In the genomic region with DNA sequence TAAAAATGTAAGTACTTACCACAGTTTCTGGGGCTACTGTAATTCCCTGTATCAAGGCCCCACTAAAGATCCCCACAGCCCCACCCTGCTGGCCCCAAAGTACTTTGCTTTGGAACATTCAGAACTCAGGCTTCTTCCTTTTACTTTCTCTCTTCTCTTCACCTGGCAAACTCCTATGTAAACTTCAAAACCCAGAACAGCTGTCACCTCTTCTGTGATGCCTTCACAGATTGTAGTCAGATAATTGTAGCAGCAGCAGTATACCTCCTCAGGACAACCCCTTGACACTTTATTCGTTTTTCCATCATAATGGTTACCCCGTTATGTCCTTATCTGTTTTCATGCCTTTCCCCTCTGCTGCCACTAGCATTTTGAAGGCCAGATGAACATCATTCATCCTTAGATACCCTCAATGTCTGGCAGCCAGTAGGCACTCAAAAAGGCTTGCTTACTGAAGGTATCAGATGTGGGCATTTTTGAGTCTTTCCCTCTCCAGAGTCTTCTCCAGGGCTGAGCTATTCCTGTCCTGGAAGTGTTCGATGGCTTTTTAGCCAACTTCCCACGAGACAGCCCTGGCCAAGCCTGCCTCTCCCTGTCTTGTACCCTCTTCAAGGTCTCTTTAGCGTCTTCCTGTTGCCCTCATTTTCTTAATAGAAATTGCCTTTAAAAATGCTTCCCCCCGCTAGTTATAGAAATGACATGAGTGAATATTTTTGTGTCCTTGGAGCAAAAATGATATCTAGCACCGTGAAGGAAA, we compare ENCODE assay signal across 14 cellular contexts. TPM values are rescaled to one million over a fixed set of nuclear protein-coding genes. Genes with fewer than 3 reads are reported as not detected.
DNase-seq lines count a peak whose midpoint lies in the region; ATAC-seq and TF ChIP-seq lines count a peak whose summit lies in the region.
"Had no signal": no experiment of that assay in that cellular context is flagged by ENCODE, and none has a peak within 500 bp of the region (broad histone marks: within the 10 kb centered on the region; RNA-seq: fewer than 3 reads in every experiment).

No MANE protein-coding gene starts in this region.

- H3K4me1 Mint-ChIP-seq in activated T-helper 17 cell treated with anti-CD3 and anti-CD28 coated beads, Interleukin-2, amount 50 U/mL, for 72 hours = peaks cover 8% of the 10 kb centered on the region

- H3K9me3 ChIP-seq in HEK293 (ENCODE audit: control insufficient read depth, insufficient read depth, low read depth, low read length) (no peaks in the 10 kb centered on the region), right atrium auricular region (no peaks in the 10 kb centered on the region), skeletal muscle tissue (ENCODE audit: control insufficient read depth in 3 of 3, low read length in 3 of 3) (no peaks in the 10 kb centered on the region)

- no peak overlapping the region for H3K4me3 Mint-ChIP-seq in activated T-helper 17 cell treated with anti-CD3 and anti-CD28 coated beads, Interleukin-2, amount 50 U/mL, for 72 hours
- H3K4me3 Mint-ChIP-seq: B cell; CD4-positive, alpha-beta T cell had no signal

- H3K36me3 ChIP-seq in HEK293 (ENCODE audit: control insufficient read depth in 2 of 2, insufficient read depth in 1 of 2, low read length in 2 of 2) = peaks cover 0 to 6% of the 10 kb centered on the region in 2 experiments; a peak in 2 of 3 replicates
- H3K36me3 ChIP-seq in right atrium auricular region = no peaks in the 10 kb centered on the region
- H3K36me3 ChIP-seq in skeletal muscle tissue (ENCODE audit: control insufficient read depth in 3 of 3, insufficient read depth in 3 of 3, low read length in 3 of 3) = peaks cover 0 to 5% (median 3%) of the 10 kb centered on the region in 3 donors

- ATAC-seq in activated T-helper 17 cell treated with anti-CD3 and anti-CD28 coated beads, Interleukin-2, amount 50 U/mL, for 72 hours (replicated peaks) = no peak
- ATAC-seq in HG03039 (IDR thresholded peaks at IDR 0.05; ENCODE audit: unreplicated experiment) (no peak), HG03045 (IDR thresholded peaks at IDR 0.05; ENCODE audit: unreplicated experiment) (no peak)
- ATAC-seq: GM12878 had no signal

- no peaks in the 10 kb centered on the region for H3K4me1 ChIP-seq in HEK293 (ENCODE audit: control insufficient read depth, insufficient read depth, low read length)
- peaks cover 0 to 23% of the 10 kb centered on the region in 2 donors for H3K4me1 ChIP-seq in right atrium auricular region
- H3K4me1 ChIP-seq in skeletal muscle tissue (ENCODE audit: control insufficient read depth in 3 of 3, insufficient read depth in 3 of 3, low read length in 3 of 3) = peaks cover 14 to 32% (median 24%) of the 10 kb centered on the region in 3 donors

- H3K27ac ChIP-seq in HEK293 (ENCODE audit: extremely low read depth, low read depth, low read length) (no peak overlapping the region), right atrium auricular region (peak overlapping the region; percentile 62 to 70), skeletal muscle tissue (ENCODE audit: low read depth, low read length) (peak overlapping the region; percentile 75)

- no peak for DNase-seq in right atrium auricular region (ENCODE audit: low spot score)
- no peak for DNase-seq in stimulated activated CD4-positive, alpha-beta T cell treated with anti-CD3 and anti-CD28 coated beads, Interleukin-1b, Interleukin-23, amount 100 ng/mL, for 48 hours
- DNase-seq: Calu3; CD4-positive, alpha-beta T cell; DMS79; HCEC 1CT had no signal

- H3K4me3 ChIP-seq in HEK293 (ENCODE audit: low read depth, low read length) = no peak overlapping the region
- no peak overlapping the region for H3K4me3 ChIP-seq in right atrium auricular region
- H3K4me3 ChIP-seq in skeletal muscle tissue (ENCODE audit: low read length in 3 of 3) = no peak overlapping the region
- H3K4me3 ChIP-seq: GM12878 had no signal

- no peaks in the 10 kb centered on the region for H3K27me3 Mint-ChIP-seq in activated T-helper 17 cell treated with anti-CD3 and anti-CD28 coated beads, Interleukin-2, amount 50 U/mL, for 72 hours
- H3K27me3 Mint-ChIP-seq: B cell; CD4-positive, alpha-beta T cell had no signal

- H3K27me3 ChIP-seq in right atrium auricular region (no peaks in the 10 kb centered on the region), skeletal muscle tissue (ENCODE audit: control insufficient read depth in 3 of 3, insufficient read depth in 3 of 3, low read length in 3 of 3) (no peaks in the 10 kb centered on the region)

- H3K36me3 Mint-ChIP-seq in activated T-helper 17 cell treated with anti-CD3 and anti-CD28 coated beads, Interleukin-2, amount 50 U/mL, for 72 hours (ENCODE audit: low read depth) = peaks cover 32% of the 10 kb centered on the region

- H3K27ac Mint-ChIP-seq in activated T-helper 17 cell treated with anti-CD3 and anti-CD28 coated beads, Interleukin-2, amount 50 U/mL, for 72 hours = peak overlapping the region; percentile 78
- H3K27ac Mint-ChIP-seq: B cell; CD4-positive, alpha-beta T cell had no signal

- peak overlapping the region in 1 of 3 donors; percentile 64 for H3K9ac ChIP-seq in skeletal muscle tissue (ENCODE audit: low read depth in 1 of 3, low read length in 3 of 3)

- no peak for TF ChIP-seq CTCF in HEK293 (tag by site-specific recombination; IDR thresholded peaks at IDR 0.05)
- TF ChIP-seq CTCF in right atrium auricular region (IDR thresholded peaks at IDR 0.05) = no peak

- no peaks in the 10 kb centered on the region for H3K9me3 Mint-ChIP-seq in activated T-helper 17 cell treated with anti-CD3 and anti-CD28 coated beads, Interleukin-2, amount 50 U/mL, for 72 hours
- H3K9me3 Mint-ChIP-seq: CD4-positive, alpha-beta T cell had no signal

- POLR2A ChIA-PET in HEK293 (lab: Yijun Ruan, JAX) = no interaction called here

- CTCF ChIA-PET in HEK293 (lab: Yijun Ruan, JAX) = no interaction called here

TF ChIP-seq in HEK293, 187 proteins besides CTCF, POLR2A, EP300 and RAD21:
- TF ChIP-seq ZNF76 (tag by site-specific recombination; IDR thresholded peaks at IDR 0.05; ENCODE audit: borderline replicate concordance, low read depth) = no peak
- TF ChIP-seq ZNF221 (tag by site-specific recombination; IDR thresholded peaks at IDR 0.05; ENCODE audit: borderline replicate concordance) = no peak
- TF ChIP-seq ZFP3 (tag by site-specific recombination; IDR thresholded peaks at IDR 0.05; ENCODE audit: low read depth) = peak; percentile 91
- no peak for TF ChIP-seq ZNF843 (tag by site-specific recombination; IDR thresholded peaks at IDR 0.05)

RNA-seq across cellular contexts. Expression of a gene that starts 7.4 kb away (rescaled TPM):
- total RNA-seq in activated T-helper 17 cell treated with anti-CD3 and anti-CD28 coated beads, Interleukin-2, amount 50 U/mL, for 72 hours = 10 to 100 TPM; 18.5 to 21.5 TPM
- 10 to 100 TPM; 38.2 to 43.0 TPM for total RNA-seq in right atrium auricular region
- total RNA-seq in skeletal muscle tissue = 4.2 TPM

RNA-seq across cellular contexts. Expression of a gene that starts 30.9 kb away (rescaled TPM):
- total RNA-seq in activated T-helper 17 cell treated with anti-CD3 and anti-CD28 coated beads, Interleukin-2, amount 50 U/mL, for 72 hours = 10 to 100 TPM; 23.2 to 28.4 TPM
- total RNA-seq in right atrium auricular region (10 to 100 TPM; 17.1 to 18.8 TPM), skeletal muscle tissue (8.4 TPM)

RNA-seq across cellular contexts. Expression of a gene that starts 37.9 kb away (rescaled TPM):
- not detected for total RNA-seq in activated T-helper 17 cell treated with anti-CD3 and anti-CD28 coated beads, Interleukin-2, amount 50 U/mL, for 72 hours
- total RNA-seq in right atrium auricular region (1 to 10 TPM in 1 of 2 donors, not detected in 1; 1.3 TPM), skeletal muscle tissue (not detected)
- total RNA-seq: B cell; CD4-positive, alpha-beta T cell; H4 had no signal

RNA-seq across cellular contexts. Expression of a gene that starts 56.4 kb away (rescaled TPM):
- total RNA-seq in activated T-helper 17 cell treated with anti-CD3 and anti-CD28 coated beads, Interleukin-2, amount 50 U/mL, for 72 hours = under 1 TPM; 0.24 to 0.69 TPM
- total RNA-seq in right atrium auricular region (1 to 10 TPM; 2.8 to 5.5 TPM), skeletal muscle tissue (0.52 TPM)
